Comparison of ENCODE assay signal across 27 cellular contexts in the genomic region with DNA sequence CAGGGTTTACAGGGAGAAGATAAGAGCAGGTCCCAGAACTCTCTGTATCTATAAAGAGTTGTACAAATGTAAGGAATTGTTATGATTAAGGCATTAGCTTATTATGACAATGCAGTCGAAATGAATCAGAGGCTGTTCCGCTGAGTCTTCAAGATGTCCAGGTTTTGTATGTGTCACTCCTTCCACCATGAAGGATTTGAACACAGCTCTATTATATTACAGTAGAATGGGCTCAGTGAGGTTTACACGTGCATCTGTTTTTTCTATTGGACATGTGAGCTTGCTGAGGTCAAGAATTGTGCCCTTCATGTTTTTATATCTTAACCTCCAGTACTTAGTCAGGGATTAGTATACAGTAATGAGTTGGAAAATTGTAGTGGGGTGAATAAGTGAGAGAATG.
A peak's percentile ranks its signal among the peaks of the same experiment; 100 is the strongest.
DNase-seq lines count a peak whose midpoint lies in the region; ATAC-seq and TF ChIP-seq lines count a peak whose summit lies in the region.
"Had no signal": no experiment of that assay in that cellular context is flagged by ENCODE, and none has a peak within 500 bp of the region (broad histone marks: within the 10 kb centered on the region; RNA-seq: fewer than 3 reads in every experiment).

No MANE protein-coding gene starts in this region.

- H3K27me3 Mint-ChIP-seq in activated T-helper 17 cell treated with anti-CD3 and anti-CD28 coated beads, Interleukin-2, amount 50 U/mL, for 72 hours = peaks cover 4% of the 10 kb centered on the region
- H3K27me3 Mint-ChIP-seq: type B pancreatic cell had no signal

- WGBS in psoas muscle, 3 donors = 86 to 88% (median 87%) methylated on average over 3 of the region's 3 CpGs

- TF ChIP-seq CTCF in fibroblast of lung (conservative IDR thresholded peaks at IDR 0.05 in 1 of 2, IDR thresholded peaks at IDR 0.05 in 1 of 2; ENCODE audit: low read depth in 1 of 2, low read length in 2 of 2) = no peak
- no peak for TF ChIP-seq CTCF in psoas muscle (IDR thresholded peaks at IDR 0.05)

- H3K9me3 Mint-ChIP-seq in activated T-helper 17 cell treated with anti-CD3 and anti-CD28 coated beads, Interleukin-2, amount 50 U/mL, for 72 hours = peaks cover 13% of the 10 kb centered on the region

- H3K27me3 ChIP-seq in fibroblast of lung (ENCODE audit: control insufficient read depth, insufficient read depth, low read length) = no peaks in the 10 kb centered on the region
- no peaks in the 10 kb centered on the region for H3K27me3 ChIP-seq in psoas muscle (ENCODE audit: insufficient read depth in 3 of 3, low read length in 2 of 3)
- H3K27me3 ChIP-seq: ascending aorta, pancreas, SJSA1 had no signal

- no peaks in the 10 kb centered on the region for H3K36me3 ChIP-seq in fibroblast of lung (ENCODE audit: control insufficient read depth, insufficient read depth, low read length)
- H3K36me3 ChIP-seq in psoas muscle (ENCODE audit: insufficient read depth in 1 of 2, low read depth in 1 of 2) = no peaks in the 10 kb centered on the region
- H3K36me3 ChIP-seq: ascending aorta, pancreas, SJSA1 had no signal

- intact Hi-C loops in psoas muscle (cut with DNase I) = loop anchor here (10.0 kb wide), 2 partner anchors 203 to 213 kb away; no protein-coding TSS in a partner anchor

- no peak overlapping the region for H3K4me2 ChIP-seq in fibroblast of lung (ENCODE audit: extremely low read depth, insufficient read depth, low read length)

- DNase-seq in HT1080 (ENCODE audit: low read depth) = peak; percentile 82
- DNase-seq in fibroblast of lung (ENCODE audit: low read depth in 2 of 2) = peak; percentile 41 to 53
- DNase-seq in psoas muscle = no peak
- no peak for DNase-seq in stimulated activated CD4-positive, alpha-beta T cell treated with anti-CD3 and anti-CD28 coated beads, Interleukin-2, amount 100 ng/mL, for 24 hours
- DNase-seq in HEK293T (ENCODE audit: extremely low spot score) = no peak
- no peak for DNase-seq in superior temporal gyrus (ENCODE audit: extremely low spot score)
- DNase-seq: activated CD4-positive, alpha-beta T cell treated with anti-CD3 and anti-CD28 coated beads for 1 hour; activated CD8-positive, alpha-beta T cell treated with anti-CD3 and anti-CD28 coated beads, Interleukin-2, amount 10 ng/mL, durations not matched to agents 7 days and 5 days; activated effector memory CD4-positive, alpha-beta T cell treated with Interleukin-2 at 50 U/mL for 16 hours; CD4-positive, CD25-positive, alpha-beta regulatory T cell; head of caudate nucleus; KG1; kidney glomerular epithelial cell; mucosa of descending colon; NCI-H1417 treated with DMSO at 0.1 percent for 48 hours; NCI-H748 treated with DMSO at 0.1 percent for 48 hours; pancreas; RPMI8226; T-cell had no signal

- peak overlapping the region; percentile 4 for H3K27ac Mint-ChIP-seq in activated T-helper 17 cell treated with anti-CD3 and anti-CD28 coated beads, Interleukin-2, amount 50 U/mL, for 72 hours
- H3K27ac Mint-ChIP-seq: activated CD8-positive, alpha-beta T cell treated with anti-CD3 and anti-CD28 coated beads, Interleukin-2, amount 10 ng/mL, durations not matched to agents 7 days and 5 days; activated naive CD8-positive, alpha-beta T cell; CD4-positive, CD25-positive, alpha-beta regulatory T cell; nephron; T-cell; type B pancreatic cell had no signal

- no peaks in the 10 kb centered on the region for H3K36me3 Mint-ChIP-seq in activated T-helper 17 cell treated with anti-CD3 and anti-CD28 coated beads, Interleukin-2, amount 50 U/mL, for 72 hours (ENCODE audit: low read depth)

- peaks cover 11% of the 10 kb centered on the region for H3K4me1 ChIP-seq in fibroblast of lung (ENCODE audit: control insufficient read depth, extremely low read depth, insufficient read depth, low read length)
- peaks cover 2% of the 10 kb centered on the region for H3K4me1 ChIP-seq in psoas muscle
- H3K4me1 ChIP-seq: pancreas had no signal

- H3K79me2 ChIP-seq in fibroblast of lung (ENCODE audit: control insufficient read depth, insufficient read depth, low read length) = no peaks in the 10 kb centered on the region

- peak; percentile 13 for ATAC-seq in activated T-helper 17 cell treated with anti-CD3 and anti-CD28 coated beads, Interleukin-2, amount 50 U/mL, for 72 hours (replicated peaks)
- ATAC-seq in psoas muscle = no peak
- ATAC-seq: activated CD8-positive, alpha-beta T cell treated with anti-CD3 and anti-CD28 coated beads, Interleukin-2, amount 10 ng/mL, durations not matched to agents 7 days and 5 days; mucosa of descending colon; pancreas; T-cell had no signal

- no peaks in the 10 kb centered on the region for H4K20me1 ChIP-seq in fibroblast of lung (ENCODE audit: control insufficient read depth, extremely low read depth, insufficient read depth, low read length)

- no peak overlapping the region for H2AFZ ChIP-seq in fibroblast of lung (ENCODE audit: low read length)

- no peak overlapping the region for H3K9ac ChIP-seq in fibroblast of lung (ENCODE audit: insufficient read depth, low read length)

- no peak overlapping the region for H3K4me3 Mint-ChIP-seq in activated T-helper 17 cell treated with anti-CD3 and anti-CD28 coated beads, Interleukin-2, amount 50 U/mL, for 72 hours
- H3K4me3 Mint-ChIP-seq: activated CD8-positive, alpha-beta T cell treated with anti-CD3 and anti-CD28 coated beads, Interleukin-2, amount 10 ng/mL, durations not matched to agents 7 days and 5 days; activated naive CD8-positive, alpha-beta T cell; central memory CD8-positive, alpha-beta T cell; nephron; T-cell; type B pancreatic cell had no signal

- H3K27ac ChIP-seq in fibroblast of lung (ENCODE audit: insufficient read depth, low read length) (no peak overlapping the region), psoas muscle (no peak overlapping the region)
- H3K27ac ChIP-seq: ascending aorta, pancreas, SJSA1 had no signal

- H3K9me3 ChIP-seq in fibroblast of lung (ENCODE audit: control insufficient read depth, insufficient read depth, low read depth, low read length) (no peaks in the 10 kb centered on the region), psoas muscle (peaks cover 6% of the 10 kb centered on the region)
- H3K9me3 ChIP-seq: mucosa of descending colon, pancreas, SJSA1 had no signal

- CTCF ChIA-PET in HEK293T (lab: Yijun Ruan, JAX) = interaction anchor here (1.4 kb wide), 1 partner anchor 91 kb away, joined by 3 read pairs; no protein-coding TSS in a partner anchor

- peaks cover 26% of the 10 kb centered on the region for H3K4me1 Mint-ChIP-seq in activated T-helper 17 cell treated with anti-CD3 and anti-CD28 coated beads, Interleukin-2, amount 50 U/mL, for 72 hours
- H3K4me1 Mint-ChIP-seq: nephron had no signal

- H3K4me3 ChIP-seq in fibroblast of lung (replicated peaks in 1 of 4; ENCODE audit: control extremely low read depth in 1 of 4, insufficient read depth in 1 of 4, low read depth in 3 of 4, low read length in 4 of 4) = no peak overlapping the region
- no peak overlapping the region for H3K4me3 ChIP-seq in psoas muscle
- H3K4me3 ChIP-seq: ascending aorta, lung, mucosa of descending colon, pancreas, SJSA1 had no signal

- POLR2A ChIA-PET in HEK293T (lab: Yijun Ruan, JAX) = no interaction called here

TF ChIP-seq in HEK293T, 16 proteins besides CTCF, POLR2A, EP300 and RAD21:
- TF ChIP-seq SUZ12 (IDR thresholded peaks at IDR 0.05) (no peak), HDGF (IDR thresholded peaks at IDR 0.05; ENCODE audit: borderline replicate concordance) (no peak), FOXA1 (IDR thresholded peaks at IDR 0.05) (no peak), NFRKB (IDR thresholded peaks at IDR 0.05) (no peak), ARNT (IDR thresholded peaks at IDR 0.05) (no peak), L3MBTL2 (conservative IDR thresholded peaks at IDR 0.05) (no peak), FOXK2 (IDR thresholded peaks at IDR 0.05) (no peak), LEF1 (IDR thresholded peaks at IDR 0.05; ENCODE audit: borderline replicate concordance) (no peak), TARDBP (IDR thresholded peaks at IDR 0.05) (no peak), BHLHE40 (IDR thresholded peaks at IDR 0.05; ENCODE audit: borderline replicate concordance) (no peak), FOXM1 (IDR thresholded peaks at IDR 0.05; ENCODE audit: borderline replicate concordance) (no peak), ELF4 (IDR thresholded peaks at IDR 0.05) (no peak), CTBP1 (IDR thresholded peaks at IDR 0.05; ENCODE audit: borderline replicate concordance) (no peak), SP1 (IDR thresholded peaks at IDR 0.05) (no peak), ZNF384 (IDR thresholded peaks at IDR 0.05) (no peak)
- TF ChIP-seq, protein P1, sequence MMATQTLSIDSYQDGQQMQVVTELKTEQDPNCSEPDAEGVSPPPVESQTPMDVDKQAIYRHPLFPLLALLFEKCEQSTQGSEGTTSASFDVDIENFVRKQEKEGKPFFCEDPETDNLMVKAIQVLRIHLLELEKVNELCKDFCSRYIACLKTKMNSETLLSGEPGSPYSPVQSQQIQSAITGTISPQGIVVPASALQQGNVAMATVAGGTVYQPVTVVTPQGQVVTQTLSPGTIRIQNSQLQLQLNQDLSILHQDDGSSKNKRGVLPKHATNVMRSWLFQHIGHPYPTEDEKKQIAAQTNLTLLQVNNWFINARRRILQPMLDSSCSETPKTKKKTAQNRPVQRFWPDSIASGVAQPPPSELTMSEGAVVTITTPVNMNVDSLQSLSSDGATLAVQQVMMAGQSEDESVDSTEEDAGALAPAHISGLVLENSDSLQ (IDR thresholded peaks at IDR 0.05) = no peak

Comparison
In these comparisons a context has a peak if more than half of its experiments do, and no peak if none do; other contexts are left out.
1. DNase-seq: peak in HT1080 (single experiment) and fibroblast of lung (2 of 2); none in psoas muscle (0 of 2), stimulated activated CD4-positive, alpha-beta T cell treated with anti-CD3 and anti-CD28 coated beads, Interleukin-2, amount 100 ng/mL, for 24 hours (0 of 2), HEK293T (single experiment) and superior temporal gyrus (single experiment).